ENCODE assay signal across 8 cellular contexts in the genomic region with DNA sequence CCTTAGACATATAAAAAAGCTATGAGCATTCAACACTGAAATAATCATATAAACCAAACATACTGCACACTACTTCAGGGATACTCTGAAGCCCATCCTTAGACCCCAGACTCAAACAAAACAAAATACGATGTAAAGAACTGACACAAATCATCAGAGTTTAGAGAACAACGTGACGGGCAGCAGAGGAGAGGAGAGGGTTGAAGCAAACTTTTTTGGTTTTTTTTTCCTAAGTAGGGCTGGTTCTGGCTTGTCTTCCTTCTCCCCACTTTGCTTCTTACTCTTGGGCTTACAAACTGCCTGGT. TPM values are rescaled to one million over a fixed set of nuclear protein-coding genes. Genes with fewer than 3 reads are reported as not detected.
DNase-seq lines count a peak whose midpoint lies in the region; ATAC-seq and TF ChIP-seq lines count a peak whose summit lies in the region.

No MANE protein-coding gene starts in this region.

- H3K9me3 ChIP-seq in SK-N-MC (ENCODE audit: low read depth, low read length), result no peaks in the 10 kb centered on the region
- no peaks in the 10 kb centered on the region for H3K9me3 ChIP-seq in sigmoid colon

- H3K36me3 ChIP-seq in SK-N-MC (ENCODE audit: insufficient read depth, low read length) (no peaks in the 10 kb centered on the region), sigmoid colon (no peaks in the 10 kb centered on the region)

- intact Hi-C loops in sigmoid colon (cut with DNase I), result loop anchor here (5.0 kb wide), 1 partner anchor 511 kb away; a partner anchor contains a TSS

- no peak for DNase-seq in SK-N-MC (ENCODE audit: low read depth, low spot score)
- DNase-seq in fibroblast of pulmonary artery (ENCODE audit: low read depth), result no peak
- no peak for DNase-seq in sigmoid colon
- no peak for DNase-seq in GM20000 (ENCODE audit: low spot score)
- no peak for DNase-seq in NCI-H510A treated with DMSO at 0.1 percent for 48 hours (lab: John Stamatoyannopoulos, UW)

- TF ChIP-seq POLR2A in sigmoid colon (IDR thresholded peaks at IDR 0.05), result no peak

- H3K4me3 ChIP-seq in SK-N-MC (peak overlapping the region; percentile 55), fibroblast of pulmonary artery (replicated peaks; ENCODE audit: low read depth, low read length) (peak overlapping the region; percentile 62), sigmoid colon (peak overlapping the region; percentile 60 to 85 (median 81))

- TF ChIP-seq CTCF in fibroblast of pulmonary artery (IDR thresholded peaks at IDR 0.05; ENCODE audit: low read length, missing control alignments) (no peak), sigmoid colon (IDR thresholded peaks at IDR 0.05) (no peak), GM20000 (IDR thresholded peaks at IDR 0.05; ENCODE audit: extremely low read depth, missing control alignments) (no peak)

- TF ChIP-seq EP300 in sigmoid colon (IDR thresholded peaks at IDR 0.05), result no peak

- H3K27ac ChIP-seq in SK-N-MC, result peak overlapping the region; percentile 2; the same call in 1 of the 2 replicates
- peak overlapping the region; percentile 96 to 98 (median 96) for H3K27ac ChIP-seq in sigmoid colon

- ATAC-seq in GM19324 (IDR thresholded peaks at IDR 0.05; ENCODE audit: low FRiP score, unreplicated experiment), result peak; percentile 1
- no peak for ATAC-seq in HG03571 (IDR thresholded peaks at IDR 0.05; ENCODE audit: unreplicated experiment)
- no peak for ATAC-seq in GM19455 (IDR thresholded peaks at IDR 0.05; ENCODE audit: unreplicated experiment)

- peak overlapping the region; percentile 29 for H3K9ac ChIP-seq in SK-N-MC (ENCODE audit: insufficient read length)

- H3K4me1 ChIP-seq in sigmoid colon, result peaks cover 0 to 22% (median 19%) of the 10 kb centered on the region in 4 donors

- no peaks in the 10 kb centered on the region for H3K27me3 ChIP-seq in sigmoid colon

- 2 to 9% methylated on average over 3 of the region's 3 CpGs for WGBS in sigmoid colon, 2 donors

RNA-seq across cellular contexts. Expression of a gene that starts 34.7 kb away (rescaled TPM):
- total RNA-seq in sigmoid colon, result 10 to 100 TPM in 2 of 4 donors, 1 to 10 TPM in 2; 4.4 to 18.9 (median 9.7) TPM
- 1 to 10 TPM in 1 of 3 donors, under 1 TPM in 1, not detected in 1; 0.60 to 8.2 TPM for polyA plus RNA-seq in sigmoid colon
